In the genomic region with DNA sequence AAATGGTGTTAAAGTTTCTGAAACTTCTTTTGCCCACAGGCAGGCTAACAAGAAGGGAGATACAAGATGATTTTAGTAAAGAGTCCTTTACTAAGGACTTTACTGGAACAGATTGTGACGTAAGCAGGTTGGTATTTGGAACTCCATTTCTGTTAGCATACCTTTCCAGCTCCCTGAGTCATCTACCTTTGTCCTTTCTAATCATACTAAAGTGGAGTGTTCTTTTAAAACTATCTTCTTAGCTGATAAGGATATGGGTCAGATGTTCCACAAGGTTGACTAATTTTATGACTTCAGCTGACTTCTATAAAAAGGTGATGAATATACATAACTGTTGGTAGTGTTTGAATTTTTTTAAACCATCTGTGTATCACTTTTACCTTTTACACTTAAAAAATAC, we compare ENCODE assay signal across 1 cellular context.
TF ChIP-seq lines count a peak whose summit lies in the region.

No MANE protein-coding gene starts in this region.

TF ChIP-seq in GM23338, 12 proteins besides CTCF, POLR2A, EP300 and RAD21 (continued from another document):
- TF ChIP-seq, protein P1, sequence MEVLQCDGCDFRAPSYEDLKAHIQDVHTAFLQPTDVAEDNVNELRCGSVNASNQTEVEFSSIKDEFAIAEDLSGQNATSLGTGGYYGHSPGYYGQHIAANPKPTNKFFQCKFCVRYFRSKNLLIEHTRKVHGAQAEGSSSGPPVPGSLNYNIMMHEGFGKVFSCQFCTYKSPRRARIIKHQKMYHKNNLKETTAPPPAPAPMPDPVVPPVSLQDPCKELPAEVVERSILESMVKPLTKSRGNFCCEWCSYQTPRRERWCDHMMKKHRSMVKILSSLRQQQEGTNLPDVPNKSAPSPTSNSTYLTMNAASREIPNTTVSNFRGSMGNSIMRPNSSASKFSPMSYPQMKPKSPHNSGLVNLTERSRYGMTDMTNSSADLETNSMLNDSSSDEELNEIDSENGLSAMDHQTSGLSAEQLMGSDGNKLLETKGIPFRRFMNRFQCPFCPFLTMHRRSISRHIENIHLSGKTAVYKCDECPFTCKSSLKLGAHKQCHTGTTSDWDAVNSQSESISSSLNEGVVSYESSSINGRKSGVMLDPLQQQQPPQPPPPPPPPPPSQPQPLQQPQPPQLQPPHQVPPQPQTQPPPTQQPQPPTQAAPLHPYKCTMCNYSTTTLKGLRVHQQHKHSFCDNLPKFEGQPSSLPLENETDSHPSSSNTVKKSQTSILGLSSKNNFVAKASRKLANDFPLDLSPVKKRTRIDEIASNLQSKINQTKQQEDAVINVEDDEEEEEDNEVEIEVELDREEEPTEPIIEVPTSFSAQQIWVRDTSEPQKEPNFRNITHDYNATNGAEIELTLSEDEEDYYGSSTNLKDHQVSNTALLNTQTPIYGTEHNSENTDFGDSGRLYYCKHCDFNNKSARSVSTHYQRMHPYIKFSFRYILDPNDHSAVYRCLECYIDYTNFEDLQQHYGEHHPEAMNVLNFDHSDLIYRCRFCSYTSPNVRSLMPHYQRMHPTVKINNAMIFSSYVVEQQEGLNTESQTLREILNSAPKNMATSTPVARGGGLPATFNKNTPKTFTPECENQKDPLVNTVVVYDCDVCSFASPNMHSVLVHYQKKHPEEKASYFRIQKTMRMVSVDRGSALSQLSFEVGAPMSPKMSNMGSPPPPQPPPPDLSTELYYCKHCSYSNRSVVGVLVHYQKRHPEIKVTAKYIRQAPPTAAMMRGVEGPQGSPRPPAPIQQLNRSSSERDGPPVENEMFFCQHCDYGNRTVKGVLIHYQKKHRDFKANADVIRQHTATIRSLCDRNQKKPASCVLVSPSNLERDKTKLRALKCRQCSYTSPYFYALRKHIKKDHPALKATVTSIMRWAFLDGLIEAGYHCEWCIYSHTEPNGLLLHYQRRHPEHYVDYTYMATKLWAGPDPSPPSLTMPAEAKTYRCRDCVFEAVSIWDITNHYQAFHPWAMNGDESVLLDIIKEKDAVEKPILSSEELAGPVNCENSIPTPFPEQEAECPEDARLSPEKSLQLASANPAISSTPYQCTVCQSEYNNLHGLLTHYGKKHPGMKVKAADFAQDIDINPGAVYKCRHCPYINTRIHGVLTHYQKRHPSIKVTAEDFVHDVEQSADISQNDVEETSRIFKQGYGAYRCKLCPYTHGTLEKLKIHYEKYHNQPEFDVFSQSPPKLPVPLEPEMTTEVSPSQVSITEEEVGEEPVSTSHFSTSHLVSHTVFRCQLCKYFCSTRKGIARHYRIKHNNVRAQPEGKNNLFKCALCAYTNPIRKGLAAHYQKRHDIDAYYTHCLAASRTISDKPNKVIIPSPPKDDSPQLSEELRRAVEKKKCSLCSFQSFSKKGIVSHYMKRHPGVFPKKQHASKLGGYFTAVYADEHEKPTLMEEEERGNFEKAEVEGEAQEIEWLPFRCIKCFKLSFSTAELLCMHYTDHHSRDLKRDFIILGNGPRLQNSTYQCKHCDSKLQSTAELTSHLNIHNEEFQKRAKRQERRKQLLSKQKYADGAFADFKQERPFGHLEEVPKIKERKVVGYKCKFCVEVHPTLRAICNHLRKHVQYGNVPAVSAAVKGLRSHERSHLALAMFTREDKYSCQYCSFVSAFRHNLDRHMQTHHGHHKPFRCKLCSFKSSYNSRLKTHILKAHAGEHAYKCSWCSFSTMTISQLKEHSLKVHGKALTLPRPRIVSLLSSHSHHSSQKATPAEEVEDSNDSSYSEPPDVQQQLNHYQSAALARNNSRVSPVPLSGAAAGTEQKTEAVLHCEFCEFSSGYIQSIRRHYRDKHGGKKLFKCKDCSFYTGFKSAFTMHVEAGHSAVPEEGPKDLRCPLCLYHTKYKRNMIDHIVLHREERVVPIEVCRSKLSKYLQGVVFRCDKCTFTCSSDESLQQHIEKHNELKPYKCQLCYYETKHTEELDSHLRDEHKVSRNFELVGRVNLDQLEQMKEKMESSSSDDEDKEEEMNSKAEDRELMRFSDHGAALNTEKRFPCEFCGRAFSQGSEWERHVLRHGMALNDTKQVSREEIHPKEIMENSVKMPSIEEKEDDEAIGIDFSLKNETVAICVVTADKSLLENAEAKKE (CRISPR knock-in tag; IDR thresholded peaks at IDR 0.05): no peak
- TF ChIP-seq ZNF114 (CRISPR knock-in tag; IDR thresholded peaks at IDR 0.05): no peak
